ENCODE assay signal across 1 cellular context in the genomic region with DNA sequence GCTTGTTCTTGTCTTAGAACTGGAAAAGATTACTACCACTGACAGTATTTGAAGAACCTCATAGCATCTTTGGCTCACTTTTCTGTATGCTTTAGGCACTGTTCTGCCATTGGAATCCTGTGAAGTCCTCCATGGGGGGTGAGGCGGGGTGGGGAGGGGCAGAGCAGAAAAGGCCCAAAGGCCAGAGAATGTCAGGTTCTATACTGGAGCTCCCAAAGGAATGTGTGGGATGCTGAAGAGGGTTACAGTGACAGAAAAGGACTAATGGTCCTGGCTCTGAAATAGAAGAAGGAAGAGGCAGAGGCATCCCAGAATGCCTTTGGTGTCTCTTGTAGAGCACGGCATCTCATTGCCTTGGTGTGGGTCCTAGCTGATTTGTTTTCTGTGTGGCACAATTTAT.
TF ChIP-seq lines count a peak whose summit lies in the region.

No MANE protein-coding gene starts in this region.

TF ChIP-seq in GM23338, 12 proteins besides CTCF, POLR2A, EP300 and RAD21 (continued from another document):
- TF ChIP-seq, protein P1, sequence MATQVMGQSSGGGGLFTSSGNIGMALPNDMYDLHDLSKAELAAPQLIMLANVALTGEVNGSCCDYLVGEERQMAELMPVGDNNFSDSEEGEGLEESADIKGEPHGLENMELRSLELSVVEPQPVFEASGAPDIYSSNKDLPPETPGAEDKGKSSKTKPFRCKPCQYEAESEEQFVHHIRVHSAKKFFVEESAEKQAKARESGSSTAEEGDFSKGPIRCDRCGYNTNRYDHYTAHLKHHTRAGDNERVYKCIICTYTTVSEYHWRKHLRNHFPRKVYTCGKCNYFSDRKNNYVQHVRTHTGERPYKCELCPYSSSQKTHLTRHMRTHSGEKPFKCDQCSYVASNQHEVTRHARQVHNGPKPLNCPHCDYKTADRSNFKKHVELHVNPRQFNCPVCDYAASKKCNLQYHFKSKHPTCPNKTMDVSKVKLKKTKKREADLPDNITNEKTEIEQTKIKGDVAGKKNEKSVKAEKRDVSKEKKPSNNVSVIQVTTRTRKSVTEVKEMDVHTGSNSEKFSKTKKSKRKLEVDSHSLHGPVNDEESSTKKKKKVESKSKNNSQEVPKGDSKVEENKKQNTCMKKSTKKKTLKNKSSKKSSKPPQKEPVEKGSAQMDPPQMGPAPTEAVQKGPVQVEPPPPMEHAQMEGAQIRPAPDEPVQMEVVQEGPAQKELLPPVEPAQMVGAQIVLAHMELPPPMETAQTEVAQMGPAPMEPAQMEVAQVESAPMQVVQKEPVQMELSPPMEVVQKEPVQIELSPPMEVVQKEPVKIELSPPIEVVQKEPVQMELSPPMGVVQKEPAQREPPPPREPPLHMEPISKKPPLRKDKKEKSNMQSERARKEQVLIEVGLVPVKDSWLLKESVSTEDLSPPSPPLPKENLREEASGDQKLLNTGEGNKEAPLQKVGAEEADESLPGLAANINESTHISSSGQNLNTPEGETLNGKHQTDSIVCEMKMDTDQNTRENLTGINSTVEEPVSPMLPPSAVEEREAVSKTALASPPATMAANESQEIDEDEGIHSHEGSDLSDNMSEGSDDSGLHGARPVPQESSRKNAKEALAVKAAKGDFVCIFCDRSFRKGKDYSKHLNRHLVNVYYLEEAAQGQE (IDR thresholded peaks at IDR 0.05; ENCODE audit: unreplicated experiment): no peak
- TF ChIP-seq ZNF331 (CRISPR knock-in tag; IDR thresholded peaks at IDR 0.05; ENCODE audit: low read depth) (no peak), CREB1 (CRISPR knock-in tag; IDR thresholded peaks at IDR 0.05; ENCODE audit: low read depth) (no peak), ZNF114 (CRISPR knock-in tag; IDR thresholded peaks at IDR 0.05) (no peak), EZH2 (IDR thresholded peaks at IDR 0.05; ENCODE audit: low read depth, unreplicated experiment) (no peak)
